Comparison of ENCODE assay signal across 8 cellular contexts in the genomic region with DNA sequence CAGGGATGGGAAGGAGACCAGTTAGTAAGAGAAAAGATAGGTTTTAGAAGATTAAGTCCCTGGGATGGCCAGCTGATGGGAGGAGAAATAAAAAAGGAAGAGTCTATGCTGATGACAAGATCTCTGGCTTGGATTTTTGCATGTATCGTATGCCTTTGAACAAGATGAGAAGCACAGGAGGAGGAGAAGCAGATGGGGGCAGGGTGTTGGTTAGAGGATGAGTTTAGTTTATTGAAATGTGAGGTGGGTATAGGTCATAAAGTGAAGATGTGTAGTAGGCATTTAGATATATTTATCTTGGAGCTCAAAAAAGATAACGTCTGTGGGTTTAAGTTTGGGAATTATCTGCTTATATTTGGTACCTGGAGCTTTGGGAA. TPM values are rescaled to one million over a fixed set of nuclear protein-coding genes. Genes with fewer than 3 reads are reported as not detected.
DNase-seq lines count a peak whose midpoint lies in the region; ATAC-seq and TF ChIP-seq lines count a peak whose summit lies in the region.

No MANE protein-coding gene starts in this region.

- POLR2A ChIA-PET in OCI-LY7 (lab: Charles Lee): interaction anchor here (0.7 to 1.9 kb wide), 4 partner anchors 11 to 46 kb away, joined by 4 to 9 read pairs (median 5); a partner anchor contains a TSS

- peaks cover 6% of the 10 kb centered on the region; the same call in 1 of the 2 replicates for H4K20me1 ChIP-seq in OCI-LY7 (ENCODE audit: insufficient read depth, low read length)

- H3K27ac ChIP-seq in OCI-LY7 (ENCODE audit: low read depth, low read length, poor library complexity, severe bottlenecking) (peak overlapping the region; percentile 76), gastrocnemius medialis (peak overlapping the region; percentile 85 to 91 (median 90))

- H3K4me1 ChIP-seq in OCI-LY7 (ENCODE audit: insufficient read depth, low read length, poor library complexity, severe bottlenecking) (peaks cover 20% of the 10 kb centered on the region), gastrocnemius medialis (peaks cover 9 to 10% of the 10 kb centered on the region in 2 donors)

- ATAC-seq in gastrocnemius medialis (no peak), HG03175 (IDR thresholded peaks at IDR 0.05; ENCODE audit: unreplicated experiment) (no peak)

- no peaks in the 10 kb centered on the region for H3K9me2 ChIP-seq in OCI-LY7 (ENCODE audit: insufficient read depth, low read length)

- H3K79me2 ChIP-seq in OCI-LY7 (ENCODE audit: insufficient read depth, low read depth, low read length): peaks cover 49% of the 10 kb centered on the region

- H3K4me3 ChIP-seq in GM12865 (ENCODE audit: low read depth, low read length): peak overlapping the region; percentile 94
- peak overlapping the region; percentile 82 for H3K4me3 ChIP-seq in OCI-LY7 (ENCODE audit: low read depth, low read length, poor library complexity, severe bottlenecking)
- H3K4me3 ChIP-seq in fibroblast of pulmonary artery (replicated peaks; ENCODE audit: low read depth, low read length): peak overlapping the region; percentile 98
- H3K4me3 ChIP-seq in gastrocnemius medialis: peak overlapping the region; percentile 72 to 83 (median 74)

- no peak overlapping the region; the same call in 1 of the 2 replicates for H2AFZ ChIP-seq in OCI-LY7 (ENCODE audit: low read length)

- CTCF ChIA-PET in OCI-LY7 (lab: Charles Lee; ENCODE audit: unreplicated experiment): interaction anchor here (0.5 kb wide), 1 partner anchor 49 kb away, joined by 3 read pairs; no protein-coding TSS in a partner anchor

- in situ Hi-C loops in gastrocnemius medialis (cut with MboI; ENCODE audit: low sequenced_read_pairs in 4 of 4): no loop called here

- H3K27me3 ChIP-seq in gastrocnemius medialis: no peaks in the 10 kb centered on the region

- no peak for TF ChIP-seq POLR2A in gastrocnemius medialis (IDR thresholded peaks at IDR 0.05)

- intact Hi-C loops in OCI-LY7 (cut with micrococcal nuclease; ENCODE audit: unreplicated experiment): no loop called here
- intact Hi-C loops in gastrocnemius medialis (cut with DNase I; ENCODE audit: low total_unique reads): no loop called here

- H3K9me3 ChIP-seq in OCI-LY7 (ENCODE audit: low read length) (no peaks in the 10 kb centered on the region), gastrocnemius medialis (no peaks in the 10 kb centered on the region)

- H3K4me2 ChIP-seq in OCI-LY7 (ENCODE audit: low read length): peak overlapping the region; percentile 99

- TF ChIP-seq CTCF in GM12865 (IDR thresholded peaks at IDR 0.05; ENCODE audit: insufficient read depth, low read depth, low read length, missing control alignments) (no peak), OCI-LY7 (conservative IDR thresholded peaks at IDR 0.05; ENCODE audit: low read length) (no peak), fibroblast of pulmonary artery (IDR thresholded peaks at IDR 0.05; ENCODE audit: low read length, missing control alignments) (no peak), gastrocnemius medialis (IDR thresholded peaks at IDR 0.05 in 4 of 5, conservative IDR thresholded peaks at IDR 0.05 in 1 of 5) (no peak)

- TSS peak; percentile 64 for BruUV-seq in OCI-LY7 (replicated peaks; lab: Mats Ljungman, UMichigan)

- DNase-seq in GM12865 (ENCODE audit: low read depth): peak; percentile 9
- peak; percentile 11 for DNase-seq in OCI-LY7 (ENCODE audit: low spot score)
- no peak for DNase-seq in fibroblast of pulmonary artery (ENCODE audit: low read depth)
- no peak for DNase-seq in gastrocnemius medialis
- no peak for DNase-seq in activated CD4-positive, CD25-positive, alpha-beta regulatory T cell treated with anti-CD3 and anti-CD28 coated beads, Interleukin-2, amount 50 U/mL, for 72 hours
- DNase-seq in mesenteric fat pad (ENCODE audit: low spot score): no peak
- DNase-seq in SKM-1 (lab: John Stamatoyannopoulos, UW; ENCODE audit: unreplicated experiment): no peak

- H3K36me3 ChIP-seq in OCI-LY7 (ENCODE audit: insufficient read depth, low read length): peaks cover 14% of the 10 kb centered on the region
- peaks cover 0 to 5% of the 10 kb centered on the region in 2 donors for H3K36me3 ChIP-seq in gastrocnemius medialis

RNA-seq across cellular contexts. Expression of a gene that starts 1.4 kb away (rescaled TPM):
- 36.0 and 37.8 TPM in 2 replicates for total RNA-seq in OCI-LY7 (2014; rRNA removed; shearing (Covaris generic))
- 54.3 and 64.8 TPM in 2 replicates for total RNA-seq in OCI-LY7 (2022)
- total RNA-seq in gastrocnemius medialis: 10 to 100 TPM; 23.2 to 35.1 (median 27.1) TPM
- total RNA-seq in mesenteric fat pad: 29.9 TPM

RNA-seq across cellular contexts. Expression of a gene that starts 43.4 kb away (rescaled TPM):
- not detected in 2 replicates for total RNA-seq in OCI-LY7 (2014; rRNA removed; shearing (Covaris generic))
- 0.15 TPM in 1 of 2 replicates, not detected in the other for total RNA-seq in OCI-LY7 (2022)
- 1 to 10 TPM in 1 of 4 donors, under 1 TPM in 3; 0.31 to 1.0 (median 0.86) TPM for total RNA-seq in gastrocnemius medialis
- 6.2 TPM for total RNA-seq in mesenteric fat pad

RNA-seq across cellular contexts. Expression of a gene that starts 45.7 kb away (rescaled TPM):
- 20.7 and 22.3 TPM in 2 replicates for total RNA-seq in OCI-LY7 (2014; rRNA removed; shearing (Covaris generic))
- total RNA-seq in OCI-LY7 (2022) (46.6 and 50.0 TPM in 2 replicates), gastrocnemius medialis (10 to 100 TPM; 10.2 to 15.8 (median 11.7) TPM), mesenteric fat pad (53.3 TPM)

Comparison
In these comparisons a context has a peak if more than half of its experiments do, and no peak if none do; other contexts are left out.
1. DNase-seq: peak in GM12865 (single experiment) and OCI-LY7 (single experiment); none in fibroblast of pulmonary artery (single experiment), gastrocnemius medialis (0 of 2), activated CD4-positive, CD25-positive, alpha-beta regulatory T cell treated with anti-CD3 and anti-CD28 coated beads, Interleukin-2, amount 50 U/mL, for 72 hours (single experiment), mesenteric fat pad (single experiment) and SKM-1 (single experiment).
2. Peak in every context shown above with its lines, with median percentiles within 50 percentile points of each other: H3K4me3 ChIP-seq.